28 cellular contexts compared by ENCODE assay signal in the genomic region with DNA sequence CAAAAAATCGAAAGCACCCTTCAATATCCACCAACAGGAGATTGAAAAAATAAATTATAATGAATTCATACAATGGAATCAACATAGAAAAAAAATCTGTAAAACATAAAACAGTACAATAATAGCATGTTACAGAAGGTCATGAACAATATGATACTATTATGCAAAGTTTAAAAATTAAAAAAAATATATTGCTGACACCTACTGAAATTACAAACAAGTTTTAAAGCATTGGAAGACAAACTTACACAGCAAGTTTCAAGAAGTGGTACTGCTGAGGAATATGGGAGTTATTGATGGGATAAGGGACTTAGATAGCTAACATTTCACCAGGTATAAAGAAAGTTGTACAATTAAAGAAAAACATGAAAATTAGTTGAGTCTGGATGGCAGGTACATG.
"Had no signal": no experiment of that assay in that cellular context is flagged by ENCODE, and none has a peak within 500 bp of the region (broad histone marks: within the 10 kb centered on the region; RNA-seq: fewer than 3 reads in every experiment).

No MANE protein-coding gene starts in this region.

- DNase-seq: hypothalamus; immature natural killer cell; kidney; left colon; left lung; lower lobe of right lung; mesenchymal stem cell; naive thymus-derived CD8-positive, alpha-beta T cell; nucleus accumbens; pancreas; posterior cingulate gyrus; retina; right cardiac atrium; sigmoid colon; small intestine; stimulated activated CD4-positive, alpha-beta T cell treated with anti-CD3 and anti-CD28 coated beads, Interleukin-1b, Interleukin-23, amount 100 ng/mL, for 48 hours; stimulated activated CD4-positive, alpha-beta T cell treated with anti-CD3 and anti-CD28 coated beads, Interleukin-2, amount 100 ng/mL, for 48 hours; stimulated activated CD4-positive, alpha-beta T cell treated with anti-CD3 and anti-CD28 coated beads, Interleukin-4, amount 100 ng/mL, for 4 hours; stimulated activated CD8-positive, alpha-beta memory T cell treated with anti-CD3 and anti-CD28 coated beads, Interleukin-4, amount 100 ng/mL, for 48 hours; stimulated activated naive CD4-positive, alpha-beta T cell treated with Interleukin-2 at 50 U/mL for 16 hours; stimulated activated naive CD8-positive, alpha-beta T cell treated with anti-CD3 and anti-CD28 coated beads, Interleukin-15, amount 100 ng/mL, for 72 hours; substantia nigra; uterus had no signal

- H3K4me3 Mint-ChIP-seq: immature natural killer cell; naive thymus-derived CD8-positive, alpha-beta T cell; nephron; neural crest cell; stimulated activated memory B cell treated with anti-CD40 and anti-IgM and Interleukin-4, amounts not matched to agents 10 μg/mL and 1 μg/mL and 100 μg/mL, for 72 hours; stimulated activated naive CD8-positive, alpha-beta T cell treated with anti-CD3 and anti-CD28 coated beads, Interleukin-15, amount 100 ng/mL, for 72 hours; type B pancreatic cell had no signal

- FAIRE-seq: islet of Langerhans, kidney, pancreas had no signal

- H3K27ac Mint-ChIP-seq: immature natural killer cell; naive thymus-derived CD8-positive, alpha-beta T cell; nephron; stimulated activated memory B cell treated with anti-CD40 and anti-IgM and Interleukin-4, amounts not matched to agents 10 μg/mL and 1 μg/mL and 100 μg/mL, for 72 hours; stimulated activated naive CD8-positive, alpha-beta T cell treated with anti-CD3 and anti-CD28 coated beads, Interleukin-15, amount 100 ng/mL, for 72 hours had no signal

- H3K9me3 Mint-ChIP-seq: immature natural killer cell; naive thymus-derived CD8-positive, alpha-beta T cell; nephron; neural crest cell; stimulated activated memory B cell treated with anti-CD40 and anti-IgM and Interleukin-4, amounts not matched to agents 10 μg/mL and 1 μg/mL and 100 μg/mL, for 72 hours; stimulated activated naive CD8-positive, alpha-beta T cell treated with anti-CD3 and anti-CD28 coated beads, Interleukin-15, amount 100 ng/mL, for 72 hours; type B pancreatic cell had no signal

- H3K4me1 Mint-ChIP-seq: immature natural killer cell, neural crest cell had no signal

- ATAC-seq: left colon; left lung; lower lobe of right lung; naive thymus-derived CD8-positive, alpha-beta T cell; pancreas; right cardiac atrium; stimulated activated memory B cell treated with anti-CD40 and anti-IgM and Interleukin-4, amounts not matched to agents 10 μg/mL and 1 μg/mL and 100 μg/mL, for 72 hours; stimulated activated naive CD8-positive, alpha-beta T cell treated with anti-CD3 and anti-CD28 coated beads, Interleukin-15, amount 100 ng/mL, for 72 hours had no signal

- H3K27me3 Mint-ChIP-seq: naive thymus-derived CD8-positive, alpha-beta T cell; stimulated activated memory B cell treated with anti-CD40 and anti-IgM and Interleukin-4, amounts not matched to agents 10 μg/mL and 1 μg/mL and 100 μg/mL, for 72 hours; stimulated activated naive CD8-positive, alpha-beta T cell treated with anti-CD3 and anti-CD28 coated beads, Interleukin-15, amount 100 ng/mL, for 72 hours; type B pancreatic cell had no signal
